In the genomic region with DNA sequence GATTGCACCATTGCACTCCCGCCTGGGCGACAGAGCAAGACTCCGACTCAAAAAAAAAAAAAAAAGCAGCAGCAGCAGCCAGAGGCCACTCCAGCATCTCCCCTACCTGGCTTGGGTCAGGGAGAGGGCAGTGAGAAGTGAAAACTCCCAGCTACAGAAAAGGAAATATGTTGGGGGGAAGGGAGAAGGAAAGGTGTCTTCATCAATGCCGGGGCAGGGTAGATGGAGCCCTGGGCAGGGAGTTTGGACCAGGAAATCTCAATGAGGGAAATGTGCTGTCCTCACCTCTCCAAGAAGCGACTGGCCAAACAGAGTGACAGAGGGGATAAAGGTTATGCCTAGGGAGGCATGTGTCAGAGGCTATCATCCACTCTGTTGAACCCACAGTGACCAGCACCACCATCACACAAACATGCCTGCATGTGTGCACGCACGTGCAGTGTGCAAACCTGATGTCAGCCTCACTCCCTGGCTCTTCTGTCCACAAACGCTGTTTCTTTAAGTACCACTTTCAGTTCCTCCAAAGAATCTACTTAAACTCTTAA, we compare ENCODE assay signal across 14 cellular contexts.
DNase-seq lines count a peak whose midpoint lies in the region; TF ChIP-seq lines count a peak whose summit lies in the region.
"Had no signal": no experiment of that assay in that cellular context is flagged by ENCODE, and none has a peak within 500 bp of the region (broad histone marks: within the 10 kb centered on the region; RNA-seq: fewer than 3 reads in every experiment).

No MANE protein-coding gene starts in this region.

- H3K9me3 ChIP-seq in BLaER1 treated with 17β-estradiol and CSF1 and Interleukin-3, amounts not matched to agents 10 nM and 100 nM (replicated peaks in 1 of 11), result no peaks in the 10 kb centered on the region
- H3K9me3 ChIP-seq: heart left ventricle, SJCRH30 had no signal

- DNase-seq in GM20000 (ENCODE audit: low spot score), result peak; percentile 77
- DNase-seq in SIG-M5 (lab: John Stamatoyannopoulos, UW), result peak; percentile 28
- peak; percentile 13 for DNase-seq in midbrain (lab: John Stamatoyannopoulos, UW)
- DNase-seq in NCI-H2196 (lab: John Stamatoyannopoulos, UW; ENCODE audit: unreplicated experiment), result no peak
- DNase-seq in COLO668 (lab: John Stamatoyannopoulos, UW; ENCODE audit: unreplicated experiment), result no peak
- no peak for DNase-seq in AG08396 (ENCODE audit: low spot score)
- no peak for DNase-seq in NCI-H1092 (lab: John Stamatoyannopoulos, UW)
- DNase-seq: brain microvascular endothelial cell; heart left ventricle; NCI-H1105 treated with DMSO at 0.1 percent for 48 hours; NCI-H510A; SJCRH30; stimulated activated CD4-positive, alpha-beta T cell treated with anti-CD3 and anti-CD28 coated beads, Interleukin-1b, Interleukin-23, amount 100 ng/mL, for 48 hours had no signal

- H3K4me2 ChIP-seq in BLaER1 treated with 17β-estradiol and CSF1 and Interleukin-3, amounts not matched to agents 10 nM and 100 nM, result peak overlapping the region in 9 of 11 experiments; percentile 66 to 99 (median 92); a peak in 19 of 22 replicates

- no peak for TF ChIP-seq CTCF in GM20000 (IDR thresholded peaks at IDR 0.05; ENCODE audit: extremely low read depth, missing control alignments)

- H3K9ac ChIP-seq in BLaER1 treated with 17β-estradiol and CSF1 and Interleukin-3, amounts not matched to agents 10 nM and 100 nM, result peak overlapping the region in 8 of 11 experiments; percentile 20 to 82 (median 56); a peak in 6 of 22 replicates

- peaks cover 24 to 70% (median 35%) of the 10 kb centered on the region in 10 experiments for H3K4me1 ChIP-seq in BLaER1 treated with 17β-estradiol and CSF1 and Interleukin-3, amounts not matched to agents 10 nM and 100 nM
- H3K4me1 ChIP-seq: SJCRH30 had no signal

- H4K20me1 ChIP-seq in BLaER1 treated with 17β-estradiol and CSF1 and Interleukin-3, amounts not matched to agents 10 nM and 100 nM, result no peaks in the 10 kb centered on the region; a peak in 1 of 22 replicates

- peak overlapping the region in 1 of 10 experiments; percentile 56; a peak in 1 of 20 replicates for H3K4me3 ChIP-seq in BLaER1 treated with 17β-estradiol and CSF1 and Interleukin-3, amounts not matched to agents 10 nM and 100 nM
- H3K4me3 ChIP-seq: SJCRH30 had no signal

- H3K27ac ChIP-seq in BLaER1 treated with 17β-estradiol and CSF1 and Interleukin-3, amounts not matched to agents 10 nM and 100 nM, result peak overlapping the region in 6 of 11 experiments; percentile 54 to 83 (median 71); a peak in 12 of 22 replicates
- H3K27ac ChIP-seq: brain microvascular endothelial cell, SJCRH30 had no signal

- peaks cover 0 to 4% (median 0%) of the 10 kb centered on the region in 11 experiments; a peak in 2 of 22 replicates for H3K27me3 ChIP-seq in BLaER1 treated with 17β-estradiol and CSF1 and Interleukin-3, amounts not matched to agents 10 nM and 100 nM
- H3K27me3 ChIP-seq: brain microvascular endothelial cell, heart left ventricle, SJCRH30 had no signal

- peaks cover 0 to 5% (median 0%) of the 10 kb centered on the region in 11 experiments; a peak in 1 of 22 replicates for H3K36me3 ChIP-seq in BLaER1 treated with 17β-estradiol and CSF1 and Interleukin-3, amounts not matched to agents 10 nM and 100 nM
- H3K36me3 ChIP-seq: brain microvascular endothelial cell, heart left ventricle, SJCRH30 had no signal

Comparison
In these comparisons a context has a peak if more than half of its experiments do, and no peak if none do; other contexts are left out.
1. DNase-seq: peak in GM20000 (single experiment), SIG-M5 (single experiment) and midbrain (single experiment); none in NCI-H2196 (single experiment), COLO668 (single experiment), AG08396 (single experiment) and NCI-H1092 (single experiment).